Comparison of ENCODE assay signal across 1 cellular context in the genomic region with DNA sequence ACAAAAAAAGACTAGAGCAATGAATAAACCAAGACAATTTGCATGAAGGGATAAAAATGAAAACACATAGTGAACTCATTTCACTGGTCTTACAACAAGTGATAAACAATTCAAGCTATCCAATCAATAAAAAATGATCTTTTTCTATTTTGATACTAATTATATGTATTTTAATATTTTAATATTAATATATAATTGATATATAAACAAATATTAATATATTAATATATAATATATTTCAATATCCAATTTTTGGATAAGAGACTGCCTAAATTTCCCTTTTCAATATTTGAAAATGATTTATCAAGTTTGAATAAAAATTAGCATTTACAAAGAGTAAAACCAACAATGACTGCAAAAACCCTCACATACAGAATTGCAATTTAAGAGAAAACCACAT.
TF ChIP-seq lines count a peak whose summit lies in the region.

No MANE protein-coding gene starts in this region.

TF ChIP-seq in WTC11, 78 proteins besides CTCF, POLR2A, EP300 and RAD21:
- TF ChIP-seq ETV6 (CRISPR knock-in tag; IDR thresholded peaks at IDR 0.05) = no peak
- peak; percentile 96 for TF ChIP-seq HMGA2 (CRISPR knock-in tag; IDR thresholded peaks at IDR 0.05)
- no peak for TF ChIP-seq SMAD4 (CRISPR knock-in tag; IDR thresholded peaks at IDR 0.05)
- no peak for TF ChIP-seq RELA (CRISPR knock-in tag; IDR thresholded peaks at IDR 0.05; ENCODE audit: borderline replicate concordance)
- no peak for TF ChIP-seq RORB (CRISPR knock-in tag; IDR thresholded peaks at IDR 0.05)
- TF ChIP-seq, protein P1, sequence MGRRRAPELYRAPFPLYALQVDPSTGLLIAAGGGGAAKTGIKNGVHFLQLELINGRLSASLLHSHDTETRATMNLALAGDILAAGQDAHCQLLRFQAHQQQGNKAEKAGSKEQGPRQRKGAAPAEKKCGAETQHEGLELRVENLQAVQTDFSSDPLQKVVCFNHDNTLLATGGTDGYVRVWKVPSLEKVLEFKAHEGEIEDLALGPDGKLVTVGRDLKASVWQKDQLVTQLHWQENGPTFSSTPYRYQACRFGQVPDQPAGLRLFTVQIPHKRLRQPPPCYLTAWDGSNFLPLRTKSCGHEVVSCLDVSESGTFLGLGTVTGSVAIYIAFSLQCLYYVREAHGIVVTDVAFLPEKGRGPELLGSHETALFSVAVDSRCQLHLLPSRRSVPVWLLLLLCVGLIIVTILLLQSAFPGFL (CRISPR knock-in tag; IDR thresholded peaks at IDR 0.05; ENCODE audit: borderline replicate concordance) = no peak
- no peak for TF ChIP-seq ZNF219 (CRISPR knock-in tag; IDR thresholded peaks at IDR 0.05; ENCODE audit: borderline replicate concordance)
